In genomic region chr20:40962733-40963504, GRCh38 we compare ENCODE assay signal across 8 cellular contexts.
DNase-seq lines count a peak whose midpoint lies in the region; ATAC-seq and TF ChIP-seq lines count a peak whose summit lies in the region.

No MANE protein-coding gene starts in this region.

- H3K9ac ChIP-seq in NT2/D1 (ENCODE audit: insufficient read length, low read depth) = no peak overlapping the region

- H3K4me1 Mint-ChIP-seq in naive B cell = peaks cover 0 to 9% (median 0%) of the 10 kb centered on the region in 3 donors

- H3K27ac Mint-ChIP-seq in naive B cell = no peak overlapping the region

- H3K36me3 ChIP-seq in NT2/D1 (ENCODE audit: insufficient read depth, insufficient read length, low read length) = no peaks in the 10 kb centered on the region

- no peaks in the 10 kb centered on the region for H3K36me3 Mint-ChIP-seq in naive B cell

- DNase-seq in activated gamma-delta T cell treated with Interleukin-2 at 50 U/mL for 16 hours (peak; percentile 73), activated gamma-delta T cell (lab: John Stamatoyannopoulos, UW) (no peak), HPDE6-E6E7 (ENCODE audit: extremely low spot score) (peak; percentile 91), NT2/D1 (ENCODE audit: low read depth, low spot score) (peak; percentile 63), erythroblast (lab: John Stamatoyannopoulos, UW) (peak; percentile 60 to 78), naive B cell (peak; percentile 66)
- peak; percentile 59 for DNase-seq in activated CD8-positive, alpha-beta memory T cell treated with anti-CD3 and anti-CD28 coated beads, Interleukin-2, amount 50 U/mL, for 24 hours (ENCODE audit: extremely low read depth)
- peak; percentile 47 for DNase-seq in stimulated activated CD8-positive, alpha-beta memory T cell treated with anti-CD3 and anti-CD28 coated beads, Interleukin-7, amount 100 ng/mL, for 48 hours (ENCODE audit: extremely low read depth in 1 of 2, low read depth in 1 of 2)

- H3K9me3 Mint-ChIP-seq in naive B cell = no peaks in the 10 kb centered on the region

- no peak overlapping the region for H3K4me3 Mint-ChIP-seq in naive B cell

- no peaks in the 10 kb centered on the region for H3K9me3 ChIP-seq in NT2/D1 (ENCODE audit: insufficient read depth, low read length)

- no peaks in the 10 kb centered on the region for H3K27me3 ChIP-seq in NT2/D1 (ENCODE audit: insufficient read depth, insufficient read length)

- no peak for TF ChIP-seq POLR2A in erythroblast (IDR thresholded peaks at IDR 0.05; ENCODE audit: low read length)

- peak; percentile 75 to 85 for ATAC-seq in naive B cell (ENCODE audit: low read depth in 2 of 2)

- peaks cover 0 to 16% (median 0%) of the 10 kb centered on the region in 3 donors for H3K27me3 Mint-ChIP-seq in naive B cell

- no peak overlapping the region for H3K4me3 ChIP-seq in NT2/D1 (ENCODE audit: insufficient read length, low read depth)

- H3K4me1 ChIP-seq in NT2/D1 (ENCODE audit: insufficient read depth, insufficient read length) = no peaks in the 10 kb centered on the region
